Comparison of ENCODE assay signal across 8 cellular contexts in the genomic region with DNA sequence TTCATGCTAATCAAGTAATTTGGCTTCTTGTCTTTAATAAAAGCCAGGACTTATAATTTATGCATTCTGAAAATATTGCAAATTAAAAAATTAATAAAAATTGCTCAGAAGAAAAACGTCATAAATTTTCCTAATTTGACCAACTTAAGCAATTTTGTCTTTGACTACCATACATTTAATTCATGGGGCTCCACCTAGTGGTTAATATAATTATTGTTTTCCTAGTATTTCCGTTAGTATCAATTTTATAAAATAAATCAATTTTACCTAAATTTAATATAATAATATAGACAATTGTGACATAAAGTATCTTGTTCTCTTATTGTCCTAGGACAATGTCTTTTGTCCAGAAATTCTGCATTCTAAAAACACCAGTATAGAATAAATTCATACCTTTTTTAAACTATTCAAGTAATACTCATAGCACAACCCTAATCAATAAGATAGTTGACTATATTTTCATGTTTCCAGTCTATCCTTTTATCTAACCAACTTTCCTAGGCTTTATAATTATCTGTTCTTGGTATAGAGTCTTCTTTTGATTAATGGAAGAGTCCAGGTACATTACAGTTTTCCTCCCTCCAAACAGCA.
DNase-seq lines count a peak whose midpoint lies in the region; ATAC-seq and TF ChIP-seq lines count a peak whose summit lies in the region.

No MANE protein-coding gene starts in this region.

- no peaks in the 10 kb centered on the region for H3K79me2 ChIP-seq in PC-9 (ENCODE audit: low read depth)

- H3K9me2 ChIP-seq in PC-9 (ENCODE audit: insufficient read depth), result peaks cover 3% of the 10 kb centered on the region; the same call in 1 of the 2 replicates

- intact Hi-C loops in PC-9 (cut with micrococcal nuclease; ENCODE audit: unreplicated experiment), result loop anchor here (1.0 to 2.0 kb wide), 3 partner anchors 370 to 586 kb away; no protein-coding TSS in a partner anchor
- intact Hi-C loops in head of caudate nucleus (cut with DNase I), result loop anchor here (5.0 to 10.0 kb wide), 2 partner anchors 450 to 582 kb away; no protein-coding TSS in a partner anchor

- BruUV-seq in PC-9 (replicated peaks; lab: Mats Ljungman, UMichigan), result no TSS peak

- H3K27me3 ChIP-seq in PC-9 (ENCODE audit: insufficient read depth, low read depth), result no peaks in the 10 kb centered on the region

- H3K36me3 ChIP-seq in PC-9 (ENCODE audit: low read depth), result no peaks in the 10 kb centered on the region

- POLR2A ChIA-PET in PC-9 (lab: Charles Lee; ENCODE audit: unreplicated experiment), result no interaction called here

- no peaks in the 10 kb centered on the region for H3F3A ChIP-seq in PC-9 (ENCODE audit: insufficient read depth, low read depth)

- no peaks in the 10 kb centered on the region for H3K9me3 ChIP-seq in PC-9 (ENCODE audit: insufficient read depth, low read depth)

- no peak for DNase-seq in PC-9
- DNase-seq in fibroblast of villous mesenchyme (ENCODE audit: low read depth), result peak; percentile 30
- no peak for DNase-seq in mucosa of gallbladder (ENCODE audit: low spot score)
- no peak for DNase-seq in head of caudate nucleus

- no peaks in the 10 kb centered on the region for H3K4me1 ChIP-seq in PC-9 (replicated peaks; ENCODE audit: insufficient read depth)

- H4K20me1 ChIP-seq in PC-9 (ENCODE audit: insufficient read depth), result no peaks in the 10 kb centered on the region

- ATAC-seq in GM19372 (IDR thresholded peaks at IDR 0.05; ENCODE audit: low read depth, unreplicated experiment) (peak; percentile 59), HG03095 (IDR thresholded peaks at IDR 0.05; ENCODE audit: unreplicated experiment) (no peak), GM21390 (IDR thresholded peaks at IDR 0.05; ENCODE audit: unreplicated experiment) (no peak)

- CTCF ChIA-PET in PC-9 (lab: Charles Lee), result no interaction called here

- no peak overlapping the region for H3K4me2 ChIP-seq in PC-9

- H2AFZ ChIP-seq in PC-9, result no peak overlapping the region

- no peak overlapping the region for H3K27ac ChIP-seq in 22Rv1
- no peak overlapping the region for H3K27ac ChIP-seq in PC-9

- peak; percentile 78 for TF ChIP-seq CTCF in 22Rv1 (IDR thresholded peaks at IDR 0.05)
- peak; percentile 89 for TF ChIP-seq CTCF in PC-9 (conservative IDR thresholded peaks at IDR 0.05)
- TF ChIP-seq CTCF in fibroblast of villous mesenchyme (IDR thresholded peaks at IDR 0.05; ENCODE audit: insufficient read depth, low read depth, low read length), result peak; percentile 38

- H3K4me3 ChIP-seq in PC-9 (no peak overlapping the region), fibroblast of villous mesenchyme (ENCODE audit: low read depth, low read length) (no peak overlapping the region)

Comparison
In these comparisons a context has a peak if more than half of its experiments do, and no peak if none do; other contexts are left out.
1. CTCF ChIP-seq: peak in every context shown above with its lines; median percentile 89 in PC-9; 78 in 22Rv1; 38 in fibroblast of villous mesenchyme.